ENCODE assay signal across 8 cellular contexts in genomic region chr1:1157426-1157913, GRCh38. TPM values are rescaled to one million over a fixed set of nuclear protein-coding genes. Genes with fewer than 3 reads are reported as not detected.
DNase-seq lines count a peak whose midpoint lies in the region; ATAC-seq and TF ChIP-seq lines count a peak whose summit lies in the region.

No MANE protein-coding gene starts in this region.

- TF ChIP-seq POLR2A in esophagus squamous epithelium (IDR thresholded peaks at IDR 0.05) = peak in 3 of 4 donors; percentile 39 to 81 (median 44)

- 0% methylated on average over 5 to 6 of the region's 29 CpGs for WGBS in esophagus squamous epithelium, 2 donors

- POLR2A ChIA-PET in HEK293T (lab: Yijun Ruan, JAX) = interaction anchor here (1.6 kb wide), 1 partner anchor 75 kb away, joined by 5 read pairs; the partner anchor contains the start of genes B3GALT6 and SDF4

- H3K9me3 ChIP-seq in OCI-LY1 (ENCODE audit: low read length) (0 out of 2 replicates have a peak, but pooled peaks cover 2% of the 10 kb centered on the region), esophagus squamous epithelium (peaks cover 0 to 4% (median 3%) of the 10 kb centered on the region in 3 donors)

- peak overlapping the region; percentile 77 to 80 for H3K4me3 Mint-ChIP-seq in activated T-cell treated with anti-CD3 and anti-CD28 coated beads, Interleukin-2, amount 50 U/mL, for 72 hours

- no peak overlapping the region for H3K27ac ChIP-seq in OCI-LY1 (ENCODE audit: low read depth, low read length, poor library complexity, severe bottlenecking)
- H3K27ac ChIP-seq in esophagus squamous epithelium = peak overlapping the region; percentile 88 to 99 (median 95)

- H3K4me3 ChIP-seq in OCI-LY1 (ENCODE audit: low read depth, low read length, poor library complexity, severe bottlenecking) (peak overlapping the region; percentile 82), esophagus squamous epithelium (peak overlapping the region; percentile 51 to 90 (median 60))

- peak overlapping the region; percentile 94 for H2AFZ ChIP-seq in OCI-LY1 (ENCODE audit: low read length)

- peaks cover 13 to 14% of the 10 kb centered on the region in 2 donors for H3K9me3 Mint-ChIP-seq in activated T-cell treated with anti-CD3 and anti-CD28 coated beads, Interleukin-2, amount 50 U/mL, for 72 hours

- peaks cover 13 to 16% of the 10 kb centered on the region in 2 donors for H3K36me3 Mint-ChIP-seq in activated T-cell treated with anti-CD3 and anti-CD28 coated beads, Interleukin-2, amount 50 U/mL, for 72 hours (ENCODE audit: insufficient read depth in 2 of 2)

- no peaks in the 10 kb centered on the region for H4K20me1 ChIP-seq in OCI-LY1 (ENCODE audit: insufficient read depth, low read length)

- no peaks in the 10 kb centered on the region for H3K27me3 Mint-ChIP-seq in activated T-cell treated with anti-CD3 and anti-CD28 coated beads, Interleukin-2, amount 50 U/mL, for 72 hours (ENCODE audit: low read depth)

- TF ChIP-seq CTCF in OCI-LY1 (IDR thresholded peaks at IDR 0.05; ENCODE audit: low read length) = no peak
- TF ChIP-seq CTCF in esophagus squamous epithelium (IDR thresholded peaks at IDR 0.05) = no peak

- peak; percentile 80 to 84 for ATAC-seq in activated T-cell treated with anti-CD3 and anti-CD28 coated beads, Interleukin-2, amount 50 U/mL, for 72 hours (replicated peaks in 1 of 2)
- ATAC-seq in HG02610 (IDR thresholded peaks at IDR 0.05; ENCODE audit: unreplicated experiment) = no peak

- CTCF ChIA-PET in HEK293T (lab: Yijun Ruan, JAX) = no interaction called here

- H3K27ac Mint-ChIP-seq in activated T-cell treated with anti-CD3 and anti-CD28 coated beads, Interleukin-2, amount 50 U/mL, for 72 hours = no peak overlapping the region

- H3K27me3 ChIP-seq in OCI-LY1 (ENCODE audit: insufficient read depth, low read length) (peaks cover 12% of the 10 kb centered on the region; the same call in 1 of the 2 replicates), esophagus squamous epithelium (peaks cover 0 to 2% (median 0%) of the 10 kb centered on the region in 4 donors)

- H3K4me1 ChIP-seq in OCI-LY1 (ENCODE audit: insufficient read depth, low read length, severe bottlenecking) (peaks cover 12% of the 10 kb centered on the region), esophagus squamous epithelium (peaks cover 13 to 34% (median 22%) of the 10 kb centered on the region in 3 donors)

- peak overlapping the region; percentile 100 for H3K4me2 ChIP-seq in OCI-LY1 (ENCODE audit: low read length)

- H3K4me1 Mint-ChIP-seq in activated T-cell treated with anti-CD3 and anti-CD28 coated beads, Interleukin-2, amount 50 U/mL, for 72 hours (ENCODE audit: low read depth) = no peaks in the 10 kb centered on the region

- no peaks in the 10 kb centered on the region for H3K9me2 ChIP-seq in OCI-LY1 (ENCODE audit: low read depth, low read length)

- H3F3A ChIP-seq in OCI-LY1 (ENCODE audit: insufficient read depth, low read length) = no peaks in the 10 kb centered on the region

- intact Hi-C loops in esophagus squamous epithelium (cut with DNase I) = no loop called here

- peak overlapping the region; percentile 81 for H3K9ac ChIP-seq in OCI-LY1 (ENCODE audit: low read length)

- H3K79me2 ChIP-seq in OCI-LY1 (ENCODE audit: insufficient read depth, low read length) = no peaks in the 10 kb centered on the region

- DNase-seq in COLO829 (ENCODE audit: low spot score) (peak; percentile 66), HEK293T (ENCODE audit: extremely low spot score) (peak; percentile 61), esophagus squamous epithelium (lab: John Stamatoyannopoulos, UW) (peak; percentile 28), myocyte (ENCODE audit: low read depth) (peak; percentile 69)
- peak; percentile 50 to 65 for DNase-seq in activated T-cell treated with anti-CD3 and anti-CD28 coated beads, Interleukin-2, amount 50 U/mL, for 72 hours
- peak in 5 of 6 experiments; percentile 32 to 52 (median 38) for DNase-seq in stimulated activated naive CD4-positive, alpha-beta T cell (lab: John Stamatoyannopoulos, UW)

- H3K36me3 ChIP-seq in OCI-LY1 (ENCODE audit: insufficient read depth, low read length) (no peaks in the 10 kb centered on the region), esophagus squamous epithelium (no peaks in the 10 kb centered on the region)

TF ChIP-seq in HEK293T, 16 proteins besides CTCF, POLR2A, EP300 and RAD21:
- no peak for TF ChIP-seq HDGF (IDR thresholded peaks at IDR 0.05; ENCODE audit: borderline replicate concordance)
- no peak for TF ChIP-seq SUZ12 (IDR thresholded peaks at IDR 0.05)
- no peak for TF ChIP-seq ZNF384 (IDR thresholded peaks at IDR 0.05)
TF ChIP-seq in HEK293T: peak in this region for 0.

RNA-seq across cellular contexts. Expression of gene TTLL10, which starts 16.2 kb away (rescaled TPM):
- under 1 TPM in 1 of 2 donors, not detected in 1; 0.36 TPM for total RNA-seq in activated T-cell treated with anti-CD3 and anti-CD28 coated beads, Interleukin-2, amount 50 U/mL, for 72 hours
- under 1 TPM in 2 of 4 donors, not detected in 2; 0.19 to 0.44 TPM for total RNA-seq in esophagus squamous epithelium
- not detected in 2 replicates for total RNA-seq in myocyte
- polyA plus RNA-seq in myocyte (2012) = not detected

RNA-seq across cellular contexts. Expression of gene C1orf159, which starts 41.6 kb away (rescaled TPM):
- total RNA-seq in activated T-cell treated with anti-CD3 and anti-CD28 coated beads, Interleukin-2, amount 50 U/mL, for 72 hours = 10 to 100 TPM; 18.0 to 18.6 TPM
- 10 to 100 TPM in 3 of 4 donors, 1 to 10 TPM in 1; 6.9 to 19.6 (median 14.7) TPM for total RNA-seq in esophagus squamous epithelium
- 10.0 and 11.7 TPM in 2 replicates for total RNA-seq in myocyte
- 7.3 TPM for polyA plus RNA-seq in myocyte (2012)

RNA-seq across cellular contexts. Expression of gene TNFRSF18, which starts 48.9 kb away (rescaled TPM):
- total RNA-seq in activated T-cell treated with anti-CD3 and anti-CD28 coated beads, Interleukin-2, amount 50 U/mL, for 72 hours = 100 to 1,000 TPM; 245 to 324 TPM
- 10 to 100 TPM in 1 of 4 donors, 1 to 10 TPM in 3; 2.0 to 21.0 (median 2.8) TPM for total RNA-seq in esophagus squamous epithelium
- total RNA-seq in myocyte = 0.47 TPM in 1 of 2 replicates, not detected in the other
- polyA plus RNA-seq in myocyte (2012) = not detected

RNA-seq across cellular contexts. Expression of gene TNFRSF4, which starts 56.5 kb away (rescaled TPM):
- 100 to 1,000 TPM; 268 to 588 TPM for total RNA-seq in activated T-cell treated with anti-CD3 and anti-CD28 coated beads, Interleukin-2, amount 50 U/mL, for 72 hours
- total RNA-seq in esophagus squamous epithelium (1 to 10 TPM in 1 of 4 donors, under 1 TPM in 2, not detected in 1; 0.40 to 1.3 (median 0.57) TPM), myocyte (not detected in 2 replicates)
- not detected for polyA plus RNA-seq in myocyte (2012)

Comparison
In these comparisons a context has a peak if more than half of its experiments do, and no peak if none do; other contexts are left out.
1. RNA of gene TNFRSF18, which starts 48.9 kb away (total RNA-seq): 245 to 324 TPM in activated T-cell treated with anti-CD3 and anti-CD28 coated beads, Interleukin-2, amount 50 U/mL, for 72 hours; 2.0 to 21.0 TPM in esophagus squamous epithelium and 0.47 TPM in myocyte; every median in the first group is over 10 times any median in the second.
2. Peak in every context shown above with its lines, with median percentiles within 50 percentile points of each other: DNase-seq.